ENCODE assay signal across 15 cellular contexts in genomic region chr6:132893772-132894490, GRCh38.
A peak's percentile ranks its signal among the peaks of the same experiment; 100 is the strongest.
DNase-seq lines count a peak whose midpoint lies in the region; ATAC-seq and TF ChIP-seq lines count a peak whose summit lies in the region.
"Had no signal": no experiment of that assay in that cellular context is flagged by ENCODE, and none has a peak within 500 bp of the region (broad histone marks: within the 10 kb centered on the region; RNA-seq: fewer than 3 reads in every experiment).

No MANE protein-coding gene starts in this region.

- H3K36me3 Mint-ChIP-seq in type B pancreatic cell, result peaks cover 6% of the 10 kb centered on the region
- H3K36me3 Mint-ChIP-seq: CD4-positive, alpha-beta memory T cell had no signal

- DNase-seq in NCI-H1048 (lab: John Stamatoyannopoulos, UW), result peak; percentile 62
- DNase-seq in type B pancreatic cell (ENCODE audit: extremely low spot score, unreplicated experiment), result no peak
- DNase-seq in GM10248 (ENCODE audit: extremely low spot score), result no peak
- DNase-seq in Peyer's patch, result no peak
- DNase-seq: Calu3; CD4-positive, alpha-beta memory T cell; GF-D8; NCI-H1694 treated with DMSO at 0.1 percent for 48 hours; NCI-H774; OCI-M1; SHP77 had no signal

- POLR2A ChIA-PET in GM10248 (lab: Yijun Ruan, JAX), result no interaction called here

- no peaks in the 10 kb centered on the region for H3K9me3 ChIP-seq in Peyer's patch

- H3K4me3 ChIP-seq in Peyer's patch, result no peak overlapping the region
- H3K4me3 ChIP-seq: K562 had no signal

- TF ChIP-seq POLR2A in Peyer's patch (IDR thresholded peaks at IDR 0.05), result no peak

- TF ChIP-seq CTCF in VCaP (conservative IDR thresholded peaks at IDR 0.05), result no peak
- no peak for TF ChIP-seq CTCF in type B pancreatic cell (conservative IDR thresholded peaks at IDR 0.05)
- no peak for TF ChIP-seq CTCF in GM10248 (IDR thresholded peaks at IDR 0.05; ENCODE audit: control extremely low read depth, extremely low read depth, low read depth, missing control alignments)
- TF ChIP-seq CTCF in Peyer's patch (IDR thresholded peaks at IDR 0.05), result no peak

- CTCF ChIA-PET in GM10248 (lab: Yijun Ruan, JAX), result interaction anchor here (0.7 kb wide), 1 partner anchor 16 kb away, joined by 4 read pairs; no protein-coding TSS in a partner anchor

- H3K27me3 Mint-ChIP-seq in type B pancreatic cell, result peaks cover 5% of the 10 kb centered on the region

- H3K4me1 Mint-ChIP-seq in type B pancreatic cell (ENCODE audit: unreplicated experiment), result peaks cover 32% of the 10 kb centered on the region
- H3K4me1 Mint-ChIP-seq: CD4-positive, alpha-beta memory T cell had no signal

- peak overlapping the region; percentile 9 for H3K4me3 Mint-ChIP-seq in type B pancreatic cell
- H3K4me3 Mint-ChIP-seq: CD4-positive, alpha-beta memory T cell had no signal

- H3K36me3 ChIP-seq in Peyer's patch, result no peaks in the 10 kb centered on the region

- no peaks in the 10 kb centered on the region for H3K27me3 ChIP-seq in Peyer's patch

- H3K9me3 Mint-ChIP-seq in type B pancreatic cell, result peaks cover 6% of the 10 kb centered on the region

- ATAC-seq in GM18868 (IDR thresholded peaks at IDR 0.05; ENCODE audit: unreplicated experiment) (peak; percentile 60), HG03039 (IDR thresholded peaks at IDR 0.05; ENCODE audit: unreplicated experiment) (no peak)
- ATAC-seq: K562 had no signal

- H3K27ac Mint-ChIP-seq in type B pancreatic cell, result peak overlapping the region; percentile 24
- H3K27ac Mint-ChIP-seq: CD4-positive, alpha-beta memory T cell had no signal

- H3K27ac ChIP-seq in VCaP (peak overlapping the region; percentile 33), Peyer's patch (no peak overlapping the region)

- H3K4me1 ChIP-seq in Peyer's patch, result no peaks in the 10 kb centered on the region
